In genomic region chr16:87850009-87851006, GRCh38 we compare ENCODE assay signal across 8 cellular contexts. TPM values are rescaled to one million over a fixed set of nuclear protein-coding genes. Genes with fewer than 3 reads are reported as not detected.
A peak's percentile ranks its signal among the peaks of the same experiment; 100 is the strongest.
DNase-seq lines count a peak whose midpoint lies in the region; ATAC-seq and TF ChIP-seq lines count a peak whose summit lies in the region.

No MANE protein-coding gene starts in this region.

- TF ChIP-seq EP300 in esophagus muscularis mucosa (IDR thresholded peaks at IDR 0.05) (no peak), upper lobe of left lung (IDR thresholded peaks at IDR 0.05) (no peak)

- peaks cover 85% of the 10 kb centered on the region for H3K36me3 ChIP-seq in OCI-LY1 (ENCODE audit: insufficient read depth, low read length)
- peaks cover 0 to 24% (median 11%) of the 10 kb centered on the region in 4 donors for H3K36me3 ChIP-seq in esophagus muscularis mucosa
- peaks cover 0 to 9% (median 0%) of the 10 kb centered on the region in 4 donors for H3K36me3 ChIP-seq in upper lobe of left lung

- H3K27me3 ChIP-seq in OCI-LY1 (ENCODE audit: insufficient read depth, low read length): no peaks in the 10 kb centered on the region
- H3K27me3 ChIP-seq in esophagus muscularis mucosa: no peaks in the 10 kb centered on the region
- H3K27me3 ChIP-seq in upper lobe of left lung: no peaks in the 10 kb centered on the region

- no peaks in the 10 kb centered on the region for H3K9me3 Mint-ChIP-seq in activated T-cell treated with anti-CD3 and anti-CD28 coated beads, Interleukin-2, amount 50 U/mL, for 24 hours

- H3K9me3 ChIP-seq in OCI-LY1 (ENCODE audit: low read length): no peaks in the 10 kb centered on the region
- H3K9me3 ChIP-seq in esophagus muscularis mucosa: no peaks in the 10 kb centered on the region
- H3K9me3 ChIP-seq in upper lobe of left lung: no peaks in the 10 kb centered on the region

- H3K4me1 ChIP-seq in OCI-LY1 (ENCODE audit: insufficient read depth, low read length, severe bottlenecking) (peaks cover 53% of the 10 kb centered on the region), esophagus muscularis mucosa (peaks cover 24 to 53% (median 44%) of the 10 kb centered on the region in 4 donors), upper lobe of left lung (peaks cover 22 to 36% (median 34%) of the 10 kb centered on the region in 4 donors)

- in situ Hi-C loops in GM13977 (cut with MboI; ENCODE audit: low pct_unique_long_range_greater_than_20kb, low sequenced_read_pairs, unreplicated experiment): no loop called here

- peak overlapping the region; percentile 8; the same call in 1 of the 2 replicates for H3K4me2 ChIP-seq in OCI-LY1 (ENCODE audit: low read length)

- no peaks in the 10 kb centered on the region for H4K20me1 ChIP-seq in OCI-LY1 (ENCODE audit: insufficient read depth, low read length)

- TF ChIP-seq POLR2A in esophagus muscularis mucosa (IDR thresholded peaks at IDR 0.05; ENCODE audit: low read depth): no peak
- no peak for TF ChIP-seq POLR2A in upper lobe of left lung (IDR thresholded peaks at IDR 0.05)

- WGBS in esophagus muscularis mucosa: 90% methylated on average over 12 of the region's 25 CpGs
- 64 to 77% methylated on average over 6 to 15 of the region's 25 CpGs for WGBS in upper lobe of left lung, 2 donors

- H2AFZ ChIP-seq in OCI-LY1 (ENCODE audit: low read length): no peak overlapping the region

- no peak overlapping the region for H3K4me3 Mint-ChIP-seq in activated T-cell treated with anti-CD3 and anti-CD28 coated beads, Interleukin-2, amount 50 U/mL, for 24 hours

- H3F3A ChIP-seq in OCI-LY1 (ENCODE audit: insufficient read depth, low read length): no peaks in the 10 kb centered on the region

- H3K4me1 Mint-ChIP-seq in activated T-cell treated with anti-CD3 and anti-CD28 coated beads, Interleukin-2, amount 50 U/mL, for 24 hours (ENCODE audit: low read depth): peaks cover 40% of the 10 kb centered on the region

- peaks cover 97% of the 10 kb centered on the region for H3K36me3 Mint-ChIP-seq in activated T-cell treated with anti-CD3 and anti-CD28 coated beads, Interleukin-2, amount 50 U/mL, for 24 hours (ENCODE audit: low read depth)

- peak; percentile 38 to 47 for ATAC-seq in upper lobe of left lung (ENCODE audit: low FRiP score in 2 of 2)
- no peak for ATAC-seq in GM18870 (IDR thresholded peaks at IDR 0.05; ENCODE audit: unreplicated experiment)

- peaks cover 15% of the 10 kb centered on the region; the same call in 1 of the 2 replicates for H3K79me2 ChIP-seq in OCI-LY1 (ENCODE audit: insufficient read depth, low read length)

- H3K4me3 ChIP-seq in OCI-LY1 (ENCODE audit: low read depth, low read length, poor library complexity, severe bottlenecking): no peak overlapping the region
- no peak overlapping the region for H3K4me3 ChIP-seq in esophagus muscularis mucosa
- no peak overlapping the region for H3K4me3 ChIP-seq in upper lobe of left lung

- H3K9ac ChIP-seq in OCI-LY1 (ENCODE audit: low read length): peak overlapping the region; percentile 1; the same call in 1 of the 2 replicates

- H3K9me2 ChIP-seq in OCI-LY1 (ENCODE audit: low read depth, low read length): no peaks in the 10 kb centered on the region

- H3K27ac Mint-ChIP-seq in activated T-cell treated with anti-CD3 and anti-CD28 coated beads, Interleukin-2, amount 50 U/mL, for 24 hours: peak overlapping the region; percentile 71

- intact Hi-C loops in esophagus muscularis mucosa (cut with DNase I): loop anchor here (1.0 to 5.0 kb wide), 2 partner anchors 21 to 73 kb away; no protein-coding TSS in a partner anchor

- DNase-seq in GM13977 (ENCODE audit: low spot score): peak; percentile 91
- peak; percentile 81 for DNase-seq in activated T-cell treated with anti-CD3 and anti-CD28 coated beads, Interleukin-2, amount 50 U/mL, for 24 hours
- no peak for DNase-seq in esophagus muscularis mucosa (ENCODE audit: extremely low spot score)
- DNase-seq in nucleus accumbens (lab: John Stamatoyannopoulos, UW): peak in 37 of 56 donors; percentile 7 to 73 (median 30)
- peak; percentile 72 to 89 for DNase-seq in upper lobe of left lung

- H3K27me3 Mint-ChIP-seq in activated T-cell treated with anti-CD3 and anti-CD28 coated beads, Interleukin-2, amount 50 U/mL, for 24 hours: no peaks in the 10 kb centered on the region

- H3K27ac ChIP-seq in 22Rv1: no peak overlapping the region
- peak overlapping the region; percentile 81 for H3K27ac ChIP-seq in OCI-LY1 (ENCODE audit: low read depth, low read length, poor library complexity, severe bottlenecking)
- H3K27ac ChIP-seq in esophagus muscularis mucosa (replicated peaks in 1 of 4): no peak overlapping the region
- no peak overlapping the region for H3K27ac ChIP-seq in upper lobe of left lung

- TF ChIP-seq CTCF in 22Rv1 (IDR thresholded peaks at IDR 0.05) (peak; percentile 98), GM13977 (IDR thresholded peaks at IDR 0.05; ENCODE audit: extremely low read depth, insufficient read depth, missing control alignments) (peak; percentile 96), OCI-LY1 (IDR thresholded peaks at IDR 0.05; ENCODE audit: low read length) (peak; percentile 95), esophagus muscularis mucosa (IDR thresholded peaks at IDR 0.05) (peak; percentile 92 to 95 (median 92)), upper lobe of left lung (IDR thresholded peaks at IDR 0.05) (peak; percentile 89 to 96 (median 94))

RNA-seq across cellular contexts. Expression of gene SLC7A5, which starts 19.0 kb away (rescaled TPM):
- 10 to 100 TPM in 1 of 4 donors, 1 to 10 TPM in 3; 3.3 to 17.7 (median 4.3) TPM for total RNA-seq in esophagus muscularis mucosa
- total RNA-seq in upper lobe of left lung: 10 to 100 TPM in 2 of 6 donors, 1 to 10 TPM in 4; 4.7 to 20.4 (median 8.5) TPM
